10 cellular contexts compared by ENCODE assay signal in the genomic region with DNA sequence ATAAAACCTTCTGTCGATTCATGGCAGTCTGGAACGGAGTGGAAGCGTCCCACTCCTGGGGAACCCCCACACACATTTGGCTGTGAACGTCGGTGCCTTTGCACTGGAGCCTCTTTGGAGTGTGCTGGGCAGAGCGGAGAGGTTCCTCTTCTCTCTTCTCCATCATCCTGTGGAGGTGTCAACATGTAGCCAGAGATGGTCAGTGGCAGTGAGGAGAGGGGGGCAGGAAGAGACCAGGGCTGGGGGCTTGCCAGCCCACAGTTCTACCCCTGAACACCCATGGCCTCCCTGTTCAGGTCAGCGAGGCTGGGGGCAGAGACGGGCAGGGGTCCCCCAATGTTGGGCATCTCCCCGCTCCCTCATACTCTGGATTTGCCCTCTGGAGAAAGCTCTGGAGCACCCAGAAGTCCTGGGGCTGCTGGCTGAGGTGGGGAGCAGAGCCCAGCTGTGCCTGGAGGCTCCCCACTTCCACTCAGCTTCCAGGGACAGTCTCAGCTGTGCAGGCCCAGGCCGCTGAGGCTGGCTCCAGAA.
DNase-seq lines count a peak whose midpoint lies in the region; ATAC-seq, FAIRE-seq and TF ChIP-seq lines count a peak whose summit lies in the region.
"Had no signal": no experiment of that assay in that cellular context is flagged by ENCODE, and none has a peak within 500 bp of the region (broad histone marks: within the 10 kb centered on the region; RNA-seq: fewer than 3 reads in every experiment).

No MANE protein-coding gene starts in this region.

- peaks cover 44% of the 10 kb centered on the region for H3K36me3 Mint-ChIP-seq in dendritic cell treated with granulocyte-macrophage colony-stimulating factor and Interleukin-4, amounts not matched to agents 40 ng/mL and 50 ng/mL, for 4 days (ENCODE audit: low read depth)
- no peaks in the 10 kb centered on the region for H3K36me3 Mint-ChIP-seq in osteocyte (ENCODE audit: unreplicated experiment)

- WGBS in A549 (ENCODE audit: missing lambda C conversion rate) = 86% methylated on average over 9 of the region's 10 CpGs

- H3K4me1 ChIP-seq in A549 (peaks cover 71% of the 10 kb centered on the region), HCT116 (ENCODE audit: control insufficient read depth in 1 of 2, insufficient read depth in 2 of 2, low read length in 2 of 2) (peaks cover 42 to 60% of the 10 kb centered on the region in 2 experiments)

- POLR2A ChIA-PET in A549 (lab: Yijun Ruan, JAX) = no interaction called here
- POLR2A ChIA-PET in HCT116 (lab: Charles Lee) = no interaction called here

- peaks cover 95% of the 10 kb centered on the region for H3K79me2 ChIP-seq in HCT116 (ENCODE audit: insufficient read depth, low read length)

- no peaks in the 10 kb centered on the region for H3K36me3 ChIP-seq in HCT116 (ENCODE audit: control insufficient read depth in 1 of 2, insufficient read depth in 2 of 2, low read length in 2 of 2)

- peaks cover 80% of the 10 kb centered on the region for H3K4me1 Mint-ChIP-seq in dendritic cell treated with granulocyte-macrophage colony-stimulating factor and Interleukin-4, amounts not matched to agents 40 ng/mL and 50 ng/mL, for 4 days (ENCODE audit: low read depth)
- peaks cover 54% of the 10 kb centered on the region for H3K4me1 Mint-ChIP-seq in osteocyte (ENCODE audit: unreplicated experiment)

- H3K9me2 ChIP-seq in HCT116 (ENCODE audit: insufficient read depth) = no peaks in the 10 kb centered on the region

- no peak for TF ChIP-seq EP300 in A549 (IDR thresholded peaks at IDR 0.05)

- FAIRE-seq in A549 (lab: Jason Lieb, UNC) = no peak
- FAIRE-seq: GM19239 had no signal

- peak overlapping the region; percentile 65 for H3K27ac Mint-ChIP-seq in dendritic cell treated with granulocyte-macrophage colony-stimulating factor and Interleukin-4, amounts not matched to agents 40 ng/mL and 50 ng/mL, for 4 days
- H3K27ac Mint-ChIP-seq in osteocyte (ENCODE audit: unreplicated experiment) = peak overlapping the region; percentile 96

- H3K9me3 Mint-ChIP-seq in dendritic cell treated with granulocyte-macrophage colony-stimulating factor and Interleukin-4, amounts not matched to agents 40 ng/mL and 50 ng/mL, for 4 days = no peaks in the 10 kb centered on the region
- no peaks in the 10 kb centered on the region for H3K9me3 Mint-ChIP-seq in osteocyte (ENCODE audit: unreplicated experiment)

- TF ChIP-seq POLR2A in A549 (IDR thresholded peaks at IDR 0.05; ENCODE audit: low read length) (no peak), HCT116 (IDR thresholded peaks at IDR 0.05; ENCODE audit: borderline replicate concordance, extremely low read depth, insufficient read depth, insufficient read length) (no peak)

- RAD21 ChIA-PET in HCT116 (lab: Charles Lee; ENCODE audit: low non-redundant PET in 1 of 2, low total read pairs in 2 of 2, uncharacterized antibody in 2 of 2, unreplicated experiment in 2 of 2) = no interaction called here

- H3K9me3 ChIP-seq in A549 = no peaks in the 10 kb centered on the region
- no peaks in the 10 kb centered on the region for H3K9me3 ChIP-seq in HCT116 (ENCODE audit: control insufficient read depth in 1 of 2, insufficient read depth in 1 of 2, low read depth in 1 of 2, low read length in 2 of 2)

- in situ Hi-C loops in KBM-7 (cut with MboI; ENCODE audit: low pct_unique_long_range_greater_than_20kb, low sequenced_read_pairs) = no loop called here

- no peak overlapping the region for H3K4me3 Mint-ChIP-seq in dendritic cell treated with granulocyte-macrophage colony-stimulating factor and Interleukin-4, amounts not matched to agents 40 ng/mL and 50 ng/mL, for 4 days
- H3K4me3 Mint-ChIP-seq in osteocyte (ENCODE audit: unreplicated experiment) = no peak overlapping the region

- CTCF ChIA-PET in A549 (lab: Yijun Ruan, JAX) (interaction anchor here (1.2 to 4.6 kb wide), 5 partner anchors 13 to 72 kb away, joined by 3 to 22 read pairs (median 5); no protein-coding TSS in a partner anchor), HCT116 (lab: Charles Lee) (no interaction called here)

- TF ChIP-seq RAD21 in A549 (conservative IDR thresholded peaks at IDR 0.05 in 1 of 2, IDR thresholded peaks at IDR 0.05 in 1 of 2) = no peak
- no peak for TF ChIP-seq RAD21 in HCT116 (IDR thresholded peaks at IDR 0.05; ENCODE audit: low read depth)

- H4K20me1 ChIP-seq in HCT116 (ENCODE audit: insufficient read depth) = peaks cover 4% of the 10 kb centered on the region; the same call in 1 of the 2 replicates

- ATAC-seq in A549 = 0 out of 6 replicates have a peak, but pooled peaks of 1 of the 2 experiments have one; percentile 3
- no peak for ATAC-seq in HCT116
- no peak for ATAC-seq in HG03095 (IDR thresholded peaks at IDR 0.05; ENCODE audit: unreplicated experiment)

- H3K27ac ChIP-seq in A549 (peak overlapping the region; percentile 82 to 87), HCT116 (ENCODE audit: low read depth, low read length) (peak overlapping the region; percentile 44)

- H3K4me2 ChIP-seq in A549 (peak overlapping the region; percentile 73), HCT116 (ENCODE audit: low read length) (peak overlapping the region; percentile 75)

- no peak overlapping the region for H2AFZ ChIP-seq in HCT116 (ENCODE audit: low read depth, low read length, poor library complexity, severe bottlenecking)

- TF ChIP-seq CTCF in A549 (IDR thresholded peaks at IDR 0.05) = no peak
- TF ChIP-seq CTCF in HCT116 (IDR thresholded peaks at IDR 0.05 in 2 of 3, conservative IDR thresholded peaks at IDR 0.05 in 1 of 3; ENCODE audit: borderline replicate concordance in 1 of 3, insufficient read depth in 1 of 3, low read depth in 2 of 3, low read length in 2 of 3) = no peak
- no peak for TF ChIP-seq CTCF in osteocyte (IDR thresholded peaks at IDR 0.05)
- no peak for TF ChIP-seq CTCF in GM20000 (IDR thresholded peaks at IDR 0.05; ENCODE audit: extremely low read depth, missing control alignments)

- H3K27me3 ChIP-seq in HCT116 (ENCODE audit: insufficient read depth, low read length) = no peaks in the 10 kb centered on the region

- H3K4me3 ChIP-seq in A549 (no peak overlapping the region), HCT116 (replicated peaks in 1 of 2; ENCODE audit: low read depth in 1 of 2, low read length in 2 of 2) (no peak overlapping the region)

- no TSS peak for BruUV-seq in HCT116 (replicated peaks; lab: Mats Ljungman, UMichigan)

- intact Hi-C loops in HCT116 (cut with micrococcal nuclease) = no loop called here
- intact Hi-C loops in dendritic cell treated with granulocyte-macrophage colony-stimulating factor and Interleukin-4, amounts not matched to agents 40 ng/mL and 50 ng/mL, for 4 days (cut with micrococcal nuclease) = no loop called here

- no peak for DNase-seq in A549 (ENCODE audit: low read depth in 1 of 2, low spot score in 1 of 2)
- no peak for DNase-seq in HCT116 (ENCODE audit: low read depth, low spot score)
- DNase-seq in osteocyte (ENCODE audit: extremely low spot score, unreplicated experiment) = no peak
- no peak for DNase-seq in GM20000 (ENCODE audit: low spot score)
- no peak for DNase-seq in KBM-7
- DNase-seq in COLO829 (ENCODE audit: low spot score) = no peak
- DNase-seq: NCI-H774 had no signal

- no peaks in the 10 kb centered on the region for H3K27me3 Mint-ChIP-seq in dendritic cell treated with granulocyte-macrophage colony-stimulating factor and Interleukin-4, amounts not matched to agents 40 ng/mL and 50 ng/mL, for 4 days
- H3K27me3 Mint-ChIP-seq in osteocyte (ENCODE audit: unreplicated experiment) = no peaks in the 10 kb centered on the region

- no peak overlapping the region for H3K9ac ChIP-seq in HCT116 (ENCODE audit: low read length)

TF ChIP-seq in A549, 52 proteins besides CTCF, POLR2A, EP300 and RAD21 (continues in another document):
- TF ChIP-seq MYC (IDR thresholded peaks at IDR 0.05; ENCODE audit: borderline replicate concordance, low read length) = no peak
- no peak for TF ChIP-seq NR3C1 (IDR thresholded peaks at IDR 0.05)
- no peak for TF ChIP-seq TP53 (CRISPR knock-in tag; IDR thresholded peaks at IDR 0.05)
- TF ChIP-seq, protein P1, sequence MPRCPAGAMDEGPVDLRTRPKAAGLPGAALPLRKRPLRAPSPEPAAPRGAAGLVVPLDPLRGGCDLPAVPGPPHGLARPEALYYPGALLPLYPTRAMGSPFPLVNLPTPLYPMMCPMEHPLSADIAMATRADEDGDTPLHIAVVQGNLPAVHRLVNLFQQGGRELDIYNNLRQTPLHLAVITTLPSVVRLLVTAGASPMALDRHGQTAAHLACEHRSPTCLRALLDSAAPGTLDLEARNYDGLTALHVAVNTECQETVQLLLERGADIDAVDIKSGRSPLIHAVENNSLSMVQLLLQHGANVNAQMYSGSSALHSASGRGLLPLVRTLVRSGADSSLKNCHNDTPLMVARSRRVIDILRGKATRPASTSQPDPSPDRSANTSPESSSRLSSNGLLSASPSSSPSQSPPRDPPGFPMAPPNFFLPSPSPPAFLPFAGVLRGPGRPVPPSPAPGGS (IDR thresholded peaks at IDR 0.05) = no peak
- no peak for TF ChIP-seq EHF (CRISPR knock-in tag; IDR thresholded peaks at IDR 0.05)
- no peak for TF ChIP-seq RARB (CRISPR knock-in tag; IDR thresholded peaks at IDR 0.05)
- no peak for TF ChIP-seq SREBF2 (IDR thresholded peaks at IDR 0.05)
- no peak for TF ChIP-seq GATA3 (IDR thresholded peaks at IDR 0.05; ENCODE audit: borderline replicate concordance)
- no peak for TF ChIP-seq KDM1A (IDR thresholded peaks at IDR 0.05; ENCODE audit: low read depth)
- TF ChIP-seq RNF2 (IDR thresholded peaks at IDR 0.05; ENCODE audit: borderline replicate concordance, low read depth) = no peak

TF ChIP-seq in HCT116, 20 proteins besides CTCF, POLR2A, EP300 and RAD21:
- no peak for TF ChIP-seq EGR1 (IDR thresholded peaks at IDR 0.05; ENCODE audit: low read depth)
- TF ChIP-seq SIN3A (IDR thresholded peaks at IDR 0.05; ENCODE audit: low read depth) = no peak
- TF ChIP-seq, protein P2, sequence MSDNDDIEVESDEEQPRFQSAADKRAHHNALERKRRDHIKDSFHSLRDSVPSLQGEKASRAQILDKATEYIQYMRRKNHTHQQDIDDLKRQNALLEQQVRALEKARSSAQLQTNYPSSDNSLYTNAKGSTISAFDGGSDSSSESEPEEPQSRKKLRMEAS (IDR thresholded peaks at IDR 0.05) = no peak
- TF ChIP-seq POLR2AphosphoS5 (IDR thresholded peaks at IDR 0.05; ENCODE audit: low read depth, low read length) = no peak
- TF ChIP-seq ZNF274 (IDR thresholded peaks at IDR 0.05; ENCODE audit: low read depth, low read length) = no peak
- TF ChIP-seq CEBPB (IDR thresholded peaks at IDR 0.05; ENCODE audit: low read depth) = no peak
- no peak for TF ChIP-seq TCF7L2 (IDR thresholded peaks at IDR 0.05; ENCODE audit: borderline replicate concordance, extremely low read depth, insufficient read depth, insufficient read length)
- TF ChIP-seq, protein P3, sequence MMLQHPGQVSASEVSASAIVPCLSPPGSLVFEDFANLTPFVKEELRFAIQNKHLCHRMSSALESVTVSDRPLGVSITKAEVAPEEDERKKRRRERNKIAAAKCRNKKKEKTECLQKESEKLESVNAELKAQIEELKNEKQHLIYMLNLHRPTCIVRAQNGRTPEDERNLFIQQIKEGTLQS (IDR thresholded peaks at IDR 0.05) = no peak
- no peak for TF ChIP-seq EZH2 (IDR thresholded peaks at IDR 0.05)
- TF ChIP-seq ZFX (IDR thresholded peaks at IDR 0.05) = no peak
